8 cellular contexts compared by ENCODE assay signal in genomic region chr22:19853058-19853878, GRCh38. TPM values are rescaled to one million over a fixed set of nuclear protein-coding genes. Genes with fewer than 3 reads are reported as not detected.
DNase-seq lines count a peak whose midpoint lies in the region; TF ChIP-seq lines count a peak whose summit lies in the region.

No MANE protein-coding gene starts in this region.

- H3K27me3 ChIP-seq in GM23248 (replicated peaks; ENCODE audit: insufficient read depth) (no peaks in the 10 kb centered on the region), left ventricle myocardium inferior (ENCODE audit: low read depth) (no peaks in the 10 kb centered on the region), skeletal muscle tissue (ENCODE audit: control insufficient read depth in 3 of 3, insufficient read depth in 3 of 3, low read length in 3 of 3) (no peaks in the 10 kb centered on the region)

- H3K9me2 ChIP-seq in GM23248 (ENCODE audit: insufficient read depth): no peaks in the 10 kb centered on the region

- H4K20me1 ChIP-seq in GM23248 (ENCODE audit: insufficient read depth): no peaks in the 10 kb centered on the region

- peaks cover 86% of the 10 kb centered on the region for H3K79me2 ChIP-seq in GM23248 (ENCODE audit: insufficient read depth)

- intact Hi-C loops in left ventricle myocardium inferior (cut with micrococcal nuclease): no loop called here

- H3K4me2 ChIP-seq in GM23248 (ENCODE audit: unreplicated experiment): peak overlapping the region; percentile 89

- peaks cover 27% of the 10 kb centered on the region for H3K4me1 ChIP-seq in GM23248 (ENCODE audit: insufficient read depth)
- peaks cover 37% of the 10 kb centered on the region for H3K4me1 ChIP-seq in left ventricle myocardium inferior
- H3K4me1 ChIP-seq in skeletal muscle tissue (ENCODE audit: control insufficient read depth in 3 of 3, insufficient read depth in 3 of 3, low read length in 3 of 3): peaks cover 34 to 63% (median 42%) of the 10 kb centered on the region in 3 donors

- H3K9me3 ChIP-seq in GM23248 (ENCODE audit: low read depth): no peaks in the 10 kb centered on the region
- no peaks in the 10 kb centered on the region for H3K9me3 ChIP-seq in left ventricle myocardium inferior (replicated peaks)
- H3K9me3 ChIP-seq in skeletal muscle tissue (ENCODE audit: control insufficient read depth in 3 of 3, low read length in 3 of 3): no peaks in the 10 kb centered on the region

- no peak for DNase-seq in GM23248
- no peak for DNase-seq in left ventricle myocardium inferior
- DNase-seq in globus pallidus (ENCODE audit: low spot score): no peak
- no peak for DNase-seq in pons (ENCODE audit: low spot score)
- no peak for DNase-seq in NCI-H1930 (lab: John Stamatoyannopoulos, UW)
- DNase-seq in stimulated activated CD4-positive, alpha-beta T cell treated with anti-CD3 and anti-CD28 coated beads, Interleukin-2, amount 100 ng/mL, for 24 hours: no peak

- H3K9ac ChIP-seq in GM23248 (peak overlapping the region; percentile 93), skeletal muscle tissue (ENCODE audit: low read depth in 1 of 3, low read length in 3 of 3) (peak overlapping the region; percentile 92 to 99 (median 98))

- peak overlapping the region; percentile 99 for H3K4me3 ChIP-seq in GM23248
- H3K4me3 ChIP-seq in left ventricle myocardium inferior: peak overlapping the region; percentile 87
- peak overlapping the region; percentile 89 to 97 (median 95) for H3K4me3 ChIP-seq in skeletal muscle tissue (ENCODE audit: low read length in 3 of 3)

- H3F3A ChIP-seq in GM23248 (ENCODE audit: insufficient read depth): peaks cover 23% of the 10 kb centered on the region

- H2AFZ ChIP-seq in GM23248: no peak overlapping the region

- TF ChIP-seq CTCF in VCaP (conservative IDR thresholded peaks at IDR 0.05): no peak
- no peak for TF ChIP-seq CTCF in left ventricle myocardium inferior (IDR thresholded peaks at IDR 0.05; ENCODE audit: borderline replicate concordance)

- H3K36me3 ChIP-seq in GM23248 (ENCODE audit: low read depth): no peaks in the 10 kb centered on the region
- H3K36me3 ChIP-seq in left ventricle myocardium inferior: peaks cover 30% of the 10 kb centered on the region
- H3K36me3 ChIP-seq in skeletal muscle tissue (ENCODE audit: control insufficient read depth in 3 of 3, insufficient read depth in 3 of 3, low read length in 3 of 3): peaks cover 23 to 28% (median 24%) of the 10 kb centered on the region in 3 donors

- in situ Hi-C loops in GM23248 (cut with MboI): no loop called here

- 30 to 38% methylated on average over 11 of the region's 11 CpGs for WGBS in GM23248 (ENCODE audit: low coverage in 1 of 2, low lambda C conversion rate in 2 of 2, missing lambda C conversion rate in 2 of 2), 2 experiments

- H3K27ac ChIP-seq in GM23248 (no peak overlapping the region), VCaP (peak overlapping the region; percentile 99), left ventricle myocardium inferior (replicated peaks) (no peak overlapping the region), skeletal muscle tissue (ENCODE audit: low read depth, low read length) (peak overlapping the region; percentile 82)

RNA-seq across cellular contexts. Expression of gene GNB1L, which starts 1.4 kb away (rescaled TPM):
- 16.5 and 22.5 TPM in 2 replicates for total RNA-seq in GM23248 (2014; rRNA removed; shearing (Covaris generic))
- 13.6 and 14.3 TPM in 2 replicates for polyA plus RNA-seq in GM23248 (2016; fragmentation: Nextera tagmentation; extraction: Ambion mirVana)
- total RNA-seq in left ventricle myocardium inferior (2.9 TPM), skeletal muscle tissue (4.7 TPM)

RNA-seq across cellular contexts. Expression of gene RTL10, which starts 1.4 kb away (rescaled TPM):
- total RNA-seq in GM23248 (2014; rRNA removed; shearing (Covaris generic)): 11.9 and 14.2 TPM in 2 replicates
- 22.8 and 23.8 TPM in 2 replicates for polyA plus RNA-seq in GM23248 (2016; fragmentation: Nextera tagmentation; extraction: Ambion mirVana)
- total RNA-seq in left ventricle myocardium inferior: 6.6 TPM
- total RNA-seq in skeletal muscle tissue: 9.4 TPM

Comparison
In these comparisons a context has a peak if more than half of its experiments do, and no peak if none do; other contexts are left out.
1. H3K27ac ChIP-seq: peak in VCaP (single experiment) and skeletal muscle tissue (single experiment); none in GM23248 (single experiment) and left ventricle myocardium inferior (single experiment).
2. Peak in every context shown above with its lines, with median percentiles within 50 percentile points of each other: H3K4me3 ChIP-seq.